ENCODE assay signal across 8 cellular contexts in genomic region chrX:12702509-12703091, GRCh38.
DNase-seq lines count a peak whose midpoint lies in the region; ATAC-seq and TF ChIP-seq lines count a peak whose summit lies in the region.

No MANE protein-coding gene starts in this region.

- 0 out of 2 replicates have a peak, but pooled peaks cover 3% of the 10 kb centered on the region for H3K4me1 ChIP-seq in PC-3 (ENCODE audit: insufficient read depth, low read length)

- CTCF ChIA-PET in PC-3 (lab: Charles Lee) = interaction anchor here (1.4 kb wide), 1 partner anchor 112 kb away, joined by 5 read pairs; no protein-coding TSS in a partner anchor
- CTCF ChIA-PET in activated CD8-positive, alpha-beta memory T cell treated with anti-CD3 and anti-CD28 coated beads, Interleukin-2, amount 10 ng/mL, durations not matched to agents 7 days and 5 days (lab: Charles Lee) = no interaction called here

- no peak for DNase-seq in AG09319 (ENCODE audit: extremely low read depth, low read depth)
- peak; percentile 1 for DNase-seq in EL
- peak; percentile 48 for DNase-seq in PC-3
- DNase-seq in fibroblast of the aortic adventitia (ENCODE audit: low read depth) = no peak
- no peak for DNase-seq in activated CD8-positive, alpha-beta memory T cell treated with anti-CD3 and anti-CD28 coated beads, Interleukin-2, amount 10 ng/mL, durations not matched to agents 7 days and 5 days
- no peak for DNase-seq in activated CD8-positive, alpha-beta memory T cell treated with anti-CD3 and anti-CD28 coated beads, Interleukin-2, amount 50 U/mL, for 48 hours
- no peak for DNase-seq in coronary artery (ENCODE audit: low spot score)

- ATAC-seq in PC-3 = no peak
- ATAC-seq in activated CD8-positive, alpha-beta memory T cell treated with anti-CD3 and anti-CD28 coated beads, Interleukin-2, amount 10 ng/mL, durations not matched to agents 7 days and 5 days = no peak
- ATAC-seq in HG02870 (IDR thresholded peaks at IDR 0.05; ENCODE audit: unreplicated experiment) = no peak

- no TSS peak for BruUV-seq in PC-3 (replicated peaks; lab: Mats Ljungman, UMichigan)

- H3K9ac ChIP-seq in PC-3 (ENCODE audit: low read length) = no peak overlapping the region

- H3K36me3 ChIP-seq in PC-3 (ENCODE audit: low read depth, low read length) = no peaks in the 10 kb centered on the region

- H3K4me3 Mint-ChIP-seq in activated CD8-positive, alpha-beta memory T cell treated with anti-CD3 and anti-CD28 coated beads, Interleukin-2, amount 10 ng/mL, durations not matched to agents 7 days and 5 days = no peak overlapping the region

- H3K9me2 ChIP-seq in PC-3 (replicated peaks; ENCODE audit: low read length) = no peaks in the 10 kb centered on the region

- H3K27me3 Mint-ChIP-seq in activated CD8-positive, alpha-beta memory T cell treated with anti-CD3 and anti-CD28 coated beads, Interleukin-2, amount 10 ng/mL, durations not matched to agents 7 days and 5 days = peaks cover 15% of the 10 kb centered on the region

- no peaks in the 10 kb centered on the region for H4K20me1 ChIP-seq in PC-3 (ENCODE audit: low read length)

- H3K9me3 Mint-ChIP-seq in activated CD8-positive, alpha-beta memory T cell treated with anti-CD3 and anti-CD28 coated beads, Interleukin-2, amount 10 ng/mL, durations not matched to agents 7 days and 5 days (ENCODE audit: low read depth) = no peaks in the 10 kb centered on the region

- no peak overlapping the region for H3K27ac ChIP-seq in PC-3 (ENCODE audit: low read length)
- H3K27ac ChIP-seq in coronary artery = no peak overlapping the region

- H3K4me1 Mint-ChIP-seq in activated CD8-positive, alpha-beta memory T cell treated with anti-CD3 and anti-CD28 coated beads, Interleukin-2, amount 10 ng/mL, durations not matched to agents 7 days and 5 days = no peaks in the 10 kb centered on the region

- H3K27ac Mint-ChIP-seq in activated CD8-positive, alpha-beta memory T cell treated with anti-CD3 and anti-CD28 coated beads, Interleukin-2, amount 10 ng/mL, durations not matched to agents 7 days and 5 days = no peak overlapping the region

- H3K9me3 ChIP-seq in PC-3 (ENCODE audit: low read length) = no peaks in the 10 kb centered on the region

- no peak overlapping the region for H2AFZ ChIP-seq in PC-3 (ENCODE audit: low read length)

- H3K79me2 ChIP-seq in PC-3 (ENCODE audit: low read length) = no peaks in the 10 kb centered on the region

- no peaks in the 10 kb centered on the region for H3K27me3 ChIP-seq in PC-3 (ENCODE audit: low read length)

- H3K4me2 ChIP-seq in PC-3 (ENCODE audit: low read length) = no peak overlapping the region

- H3K4me3 ChIP-seq in PC-3 (ENCODE audit: low read length) = no peak overlapping the region
- no peak overlapping the region for H3K4me3 ChIP-seq in fibroblast of the aortic adventitia (ENCODE audit: low read depth, low read length)
- H3K4me3 ChIP-seq in coronary artery = no peak overlapping the region

- no peaks in the 10 kb centered on the region for H3K36me3 Mint-ChIP-seq in activated CD8-positive, alpha-beta memory T cell treated with anti-CD3 and anti-CD28 coated beads, Interleukin-2, amount 10 ng/mL, durations not matched to agents 7 days and 5 days

- H3F3A ChIP-seq in PC-3 (ENCODE audit: low read length, unreplicated experiment) = no peaks in the 10 kb centered on the region

- POLR2A ChIA-PET in PC-3 (lab: Charles Lee; ENCODE audit: unreplicated experiment) = no interaction called here

- TF ChIP-seq CTCF in AG09319 (IDR thresholded peaks at IDR 0.05; ENCODE audit: low read depth, low read length) (peak; percentile 25), PC-3 (conservative IDR thresholded peaks at IDR 0.05; ENCODE audit: low read depth, low read length) (peak; percentile 53), fibroblast of the aortic adventitia (IDR thresholded peaks at IDR 0.05; ENCODE audit: insufficient read depth, low read length) (peak; percentile 44), coronary artery (IDR thresholded peaks at IDR 0.05) (no peak)

- intact Hi-C loops in PC-3 (cut with micrococcal nuclease) = loop anchor here (1.0 to 10.0 kb wide), 2 partner anchors 199 to 388 kb away; no protein-coding TSS in a partner anchor

Comparison
In these comparisons a context has a peak if more than half of its experiments do, and no peak if none do; other contexts are left out.
1. DNase-seq: peak in EL (single experiment) and PC-3 (single experiment); none in AG09319 (single experiment), fibroblast of the aortic adventitia (single experiment), activated CD8-positive, alpha-beta memory T cell treated with anti-CD3 and anti-CD28 coated beads, Interleukin-2, amount 10 ng/mL, durations not matched to agents 7 days and 5 days (single experiment), activated CD8-positive, alpha-beta memory T cell treated with anti-CD3 and anti-CD28 coated beads, Interleukin-2, amount 50 U/mL, for 48 hours (single experiment) and coronary artery (single experiment).